ENCODE assay signal across 8 cellular contexts in the genomic region with DNA sequence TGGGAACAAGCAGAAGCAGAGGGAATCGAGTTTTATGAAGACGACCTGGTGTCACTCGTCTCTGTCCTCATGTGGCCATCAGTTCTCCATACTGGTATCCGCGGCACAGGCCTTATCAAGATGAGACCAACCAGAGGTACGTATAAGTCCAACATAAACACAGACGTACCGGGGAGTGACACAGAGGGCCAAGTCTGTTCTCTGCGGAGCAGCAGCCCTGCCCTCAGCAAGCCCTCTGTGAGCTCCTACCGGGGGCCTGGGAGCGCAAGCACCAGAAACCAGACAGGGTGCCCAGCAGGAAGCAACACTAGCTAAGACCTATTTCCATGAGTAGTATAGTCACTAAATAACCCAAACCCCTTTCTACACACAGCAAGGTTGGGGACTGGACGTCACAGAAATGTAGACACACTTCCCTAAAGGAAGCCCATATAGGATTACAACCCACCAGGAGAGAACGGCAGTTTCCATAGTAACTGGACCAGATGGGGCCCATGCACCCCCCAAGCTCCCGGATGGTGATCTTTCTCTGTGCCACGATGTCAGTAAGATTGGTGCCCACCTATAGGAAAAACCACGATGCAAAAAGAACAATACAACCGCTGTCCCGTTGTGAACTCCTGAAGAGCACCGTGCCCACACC. TPM values are rescaled to one million over a fixed set of nuclear protein-coding genes. Genes with fewer than 3 reads are reported as not detected.
DNase-seq lines count a peak whose midpoint lies in the region; ATAC-seq and TF ChIP-seq lines count a peak whose summit lies in the region.

No MANE protein-coding gene starts in this region.

- H3K4me1 Mint-ChIP-seq in CD14-positive monocyte, result peaks cover 25% of the 10 kb centered on the region
- H3K4me1 Mint-ChIP-seq in central memory CD8-positive, alpha-beta T cell, result peaks cover 37% of the 10 kb centered on the region
- H3K4me1 Mint-ChIP-seq in naive B cell, result peaks cover 31 to 52% (median 31%) of the 10 kb centered on the region in 3 donors

- H3K9me3 ChIP-seq in Karpas-422 (ENCODE audit: low read length), result no peaks in the 10 kb centered on the region

- no peak for ATAC-seq in central memory CD8-positive, alpha-beta T cell (replicated peaks; ENCODE audit: extremely low read depth, poor library complexity, severe bottlenecking)
- ATAC-seq in naive B cell (ENCODE audit: low read depth in 2 of 2) (no peak), GM18873 (IDR thresholded peaks at IDR 0.05; ENCODE audit: low FRiP score, unreplicated experiment) (no peak)

- no peaks in the 10 kb centered on the region for H3K9me3 Mint-ChIP-seq in CD14-positive monocyte
- H3K9me3 Mint-ChIP-seq in central memory CD8-positive, alpha-beta T cell, result no peaks in the 10 kb centered on the region
- H3K9me3 Mint-ChIP-seq in naive B cell, result no peaks in the 10 kb centered on the region

- H3K4me3 Mint-ChIP-seq in CD14-positive monocyte, result peak overlapping the region; percentile 84 to 91
- H3K4me3 Mint-ChIP-seq in central memory CD8-positive, alpha-beta T cell, result peak overlapping the region; percentile 94
- peak overlapping the region; percentile 90 to 99 (median 97) for H3K4me3 Mint-ChIP-seq in naive B cell

- H3K4me2 ChIP-seq in Karpas-422 (ENCODE audit: low read depth, low read length, poor library complexity, severe bottlenecking), result peak overlapping the region; percentile 76

- H3K36me3 ChIP-seq in Karpas-422 (ENCODE audit: insufficient read depth, low read length), result peaks cover 12% of the 10 kb centered on the region; the same call in 1 of the 2 replicates

- peaks cover 57% of the 10 kb centered on the region for H3K79me2 ChIP-seq in Karpas-422 (ENCODE audit: low read length)

- H3K4me3 ChIP-seq in Karpas-422 (ENCODE audit: low read length), result peak overlapping the region; percentile 74

- intact Hi-C loops in CD14-positive monocyte (cut with micrococcal nuclease), result loop anchor here (1.0 to 2.0 kb wide), 3 partner anchors 15 to 20 kb away; a partner anchor contains a TSS

- DNase-seq in CD14-positive monocyte (ENCODE audit: low spot score) (no peak), Karpas-422 (no peak), naive B cell (no peak), NCI-H1436 treated with DMSO at 0.1 percent for 48 hours (lab: John Stamatoyannopoulos, UW) (no peak), GM19238 (ENCODE audit: insufficient read length, low spot score) (no peak), mucosa of gallbladder (ENCODE audit: low spot score) (no peak)
- DNase-seq in central memory CD8-positive, alpha-beta T cell (ENCODE audit: low spot score in 2 of 2), result no peak

- H2AFZ ChIP-seq in Karpas-422 (ENCODE audit: low read length), result peak overlapping the region; percentile 55; the same call in 1 of the 2 replicates

- H3K27ac Mint-ChIP-seq in CD14-positive monocyte, result peak overlapping the region in 6 of 7 donors; percentile 2 to 90 (median 73)
- H3K27ac Mint-ChIP-seq in central memory CD8-positive, alpha-beta T cell (ENCODE audit: low read depth), result no peak overlapping the region
- peak overlapping the region in 4 of 6 donors; percentile 79 to 92 (median 87) for H3K27ac Mint-ChIP-seq in naive B cell

- peaks cover 28% of the 10 kb centered on the region for H4K20me1 ChIP-seq in Karpas-422 (ENCODE audit: insufficient read depth, low read depth, low read length)

- H3K27me3 Mint-ChIP-seq in CD14-positive monocyte (ENCODE audit: low read depth in 3 of 3) (peaks cover 0 to 1% (median 0%) of the 10 kb centered on the region in 3 donors), naive B cell (no peaks in the 10 kb centered on the region)
- H3K27me3 Mint-ChIP-seq in central memory CD8-positive, alpha-beta T cell, result no peaks in the 10 kb centered on the region

- no peaks in the 10 kb centered on the region for H3K9me2 ChIP-seq in Karpas-422 (replicated peaks; ENCODE audit: insufficient read depth, low read length)

- H3K36me3 Mint-ChIP-seq in CD14-positive monocyte, result peaks cover 25 to 40% of the 10 kb centered on the region in 2 donors
- H3K36me3 Mint-ChIP-seq in central memory CD8-positive, alpha-beta T cell (ENCODE audit: insufficient read depth), result peaks cover 24% of the 10 kb centered on the region
- H3K36me3 Mint-ChIP-seq in naive B cell, result peaks cover 0 to 7% of the 10 kb centered on the region in 2 donors

- peak overlapping the region; percentile 96 for H3K9ac ChIP-seq in Karpas-422 (ENCODE audit: low read length)

- H3K27ac ChIP-seq in Karpas-422 (ENCODE audit: low read length), result peak overlapping the region; percentile 45; the same call in 1 of the 2 replicates

- no peak for TF ChIP-seq CTCF in CD14-positive monocyte (IDR thresholded peaks at IDR 0.05)

- H3K4me1 ChIP-seq in Karpas-422 (ENCODE audit: low read length), result peaks cover 23% of the 10 kb centered on the region

- H3K27me3 ChIP-seq in Karpas-422 (ENCODE audit: low read length), result no peaks in the 10 kb centered on the region

RNA-seq across cellular contexts. Expression of a gene that starts 0.9 kb away (rescaled TPM):
- 10 to 100 TPM; 17.6 to 28.7 TPM for polyA plus RNA-seq in CD14-positive monocyte
- total RNA-seq in Karpas-422 (2014; rRNA removed; shearing (Covaris generic); ENCODE audit: low replicate concordance), result 22.4 and 40.7 TPM in 2 replicates
- polyA plus RNA-seq in naive B cell (ENCODE audit: low read depth in 6 of 6), result 100 to 1,000 TPM in 1 of 6 donors, 10 to 100 TPM in 5; 32.8 to 101 (median 37.6) TPM
- 37.6 TPM for total RNA-seq in mucosa of gallbladder

RNA-seq across cellular contexts. Expression of a gene that starts 1.1 kb away (rescaled TPM):
- polyA plus RNA-seq in CD14-positive monocyte, result 10 to 100 TPM; 19.3 to 28.0 TPM
- total RNA-seq in Karpas-422 (2014; rRNA removed; shearing (Covaris generic); ENCODE audit: low replicate concordance), result 57.2 and 90.1 TPM in 2 replicates
- 10 to 100 TPM; 11.3 to 47.6 (median 21.7) TPM for polyA plus RNA-seq in naive B cell (ENCODE audit: low read depth in 6 of 6)
- 137 TPM for total RNA-seq in mucosa of gallbladder

RNA-seq across cellular contexts. Expression of a gene that starts 16.1 kb away (rescaled TPM):
- 1 to 10 TPM; 2.4 to 3.6 TPM for polyA plus RNA-seq in CD14-positive monocyte
- total RNA-seq in Karpas-422 (2014; rRNA removed; shearing (Covaris generic); ENCODE audit: low replicate concordance), result 8.1 and 31.9 TPM in 2 replicates
- polyA plus RNA-seq in naive B cell (ENCODE audit: low read depth in 6 of 6), result 10 to 100 TPM in 4 of 6 donors, 1 to 10 TPM in 2; 3.2 to 29.4 (median 12.3) TPM
- total RNA-seq in mucosa of gallbladder, result 20.3 TPM

RNA-seq across cellular contexts. Expression of a gene that starts 16.3 kb away (rescaled TPM):
- 10 to 100 TPM; 51.8 to 61.1 TPM for polyA plus RNA-seq in CD14-positive monocyte
- total RNA-seq in Karpas-422 (2014; rRNA removed; shearing (Covaris generic); ENCODE audit: low replicate concordance), result 78.7 and 122 TPM in 2 replicates
- polyA plus RNA-seq in naive B cell (ENCODE audit: low read depth in 6 of 6), result 10 to 100 TPM; 63.9 to 77.5 (median 69.6) TPM
- total RNA-seq in mucosa of gallbladder, result 38.4 TPM

RNA-seq across cellular contexts. Expression of a gene that starts 20.5 kb away (rescaled TPM):
- polyA plus RNA-seq in CD14-positive monocyte (10 to 100 TPM; 38.3 to 57.0 TPM), naive B cell (ENCODE audit: low read depth in 6 of 6) (10 to 100 TPM; 33.7 to 51.6 (median 42.3) TPM)
- total RNA-seq in Karpas-422 (2014; rRNA removed; shearing (Covaris generic); ENCODE audit: low replicate concordance), result 13.6 and 39.8 TPM in 2 replicates
- 48.6 TPM for total RNA-seq in mucosa of gallbladder
